In genomic region chr16:85577899-85578598, GRCh38 we compare ENCODE assay signal across 24 cellular contexts. TPM values are rescaled to one million over a fixed set of nuclear protein-coding genes. Genes with fewer than 3 reads are reported as not detected.
DNase-seq lines count a peak whose midpoint lies in the region; TF ChIP-seq lines count a peak whose summit lies in the region.
"Had no signal": no experiment of that assay in that cellular context is flagged by ENCODE, and none has a peak within 500 bp of the region (broad histone marks: within the 10 kb centered on the region; RNA-seq: fewer than 3 reads in every experiment).

No MANE protein-coding gene starts in this region.

- H3K9me3 ChIP-seq in A673 (ENCODE audit: low read depth, low read length, poor library complexity, severe bottlenecking) (no peaks in the 10 kb centered on the region), H9 (ENCODE audit: control insufficient read depth, low read depth, low read length) (no peaks in the 10 kb centered on the region)
- H3K9me3 ChIP-seq: body of pancreas, Peyer's patch, SJCRH30, uterus had no signal

- H3K4me3 Mint-ChIP-seq in H9 = peak overlapping the region in 1 of 2 experiments; percentile 62; a peak in 1 of 5 replicates
- H3K4me3 Mint-ChIP-seq in immature natural killer cell = peak overlapping the region in 1 of 5 donors; percentile 33
- H3K4me3 Mint-ChIP-seq: activated CD8-positive, alpha-beta T cell treated with anti-CD3 and anti-CD28 coated beads, Interleukin-2, amount 10 ng/mL, durations not matched to agents 7 days and 5 days; naive thymus-derived CD4-positive, alpha-beta T cell; stimulated activated naive B cell treated with anti-CD40 and anti-IgM and Interleukin-4, amounts not matched to agents 10 μg/mL and 1 μg/mL and 100 μg/mL, for 72 hours had no signal

- H3K4me1 ChIP-seq in A673 (ENCODE audit: insufficient read depth, low read length, poor library complexity, severe bottlenecking) (peaks cover 91% of the 10 kb centered on the region), H9 (ENCODE audit: insufficient read depth, low read length) (peaks cover 15% of the 10 kb centered on the region)

- H3K27me3 Mint-ChIP-seq in H9 (ENCODE audit: low read depth) (peaks cover 31% of the 10 kb centered on the region), immature natural killer cell (ENCODE audit: low read depth in 3 of 3) (peaks cover 0 to 15% (median 7%) of the 10 kb centered on the region in 3 donors)
- H3K27me3 Mint-ChIP-seq: naive thymus-derived CD4-positive, alpha-beta T cell; stimulated activated naive B cell treated with anti-CD40 and anti-IgM and Interleukin-4, amounts not matched to agents 10 μg/mL and 1 μg/mL and 100 μg/mL, for 72 hours had no signal

- H2AK5ac ChIP-seq in H9 (ENCODE audit: insufficient read length, low read length) = no peak overlapping the region

- no peak overlapping the region for H3K4me3 ChIP-seq in A673 (ENCODE audit: low read depth, low read length, poor library complexity, severe bottlenecking)
- H3K4me3 ChIP-seq: body of pancreas, Peyer's patch, SJCRH30, uterus had no signal

- peaks cover 2% of the 10 kb centered on the region; the same call in 1 of the 2 replicates for H3K79me2 ChIP-seq in H9 (ENCODE audit: insufficient read depth, low read length)

- H3T11ph ChIP-seq in H9 (ENCODE audit: low read length) = no peak overlapping the region

- H3K27ac ChIP-seq in A673 (ENCODE audit: low read depth, low read length, poor library complexity, severe bottlenecking) (peak overlapping the region; percentile 72), H9 (ENCODE audit: insufficient read length, low read depth, low read length) (no peak overlapping the region), RWPE1 (peak overlapping the region; percentile 3; the same call in 1 of the 2 replicates)
- H3K27ac ChIP-seq: Peyer's patch, SJCRH30, uterus had no signal

- H3K23me2 ChIP-seq in H9 (ENCODE audit: insufficient read length, low read depth, low read length, poor library complexity, severe bottlenecking) = no peaks in the 10 kb centered on the region

- DNase-seq in A673 (ENCODE audit: low spot score) = no peak
- DNase-seq in H9 = no peak
- no peak for DNase-seq in RWPE1 (ENCODE audit: low spot score)
- no peak for DNase-seq in immature natural killer cell
- no peak for DNase-seq in iPS-NIHi7 (ENCODE audit: extremely low spot score)
- no peak for DNase-seq in central memory CD4-positive, alpha-beta T cell
- no peak for DNase-seq in stimulated activated CD4-positive, alpha-beta T cell treated with anti-CD3 and anti-CD28 coated beads, Interleukin-15, amount 100 ng/mL, for 24 hours
- DNase-seq in activated CD4-positive, alpha-beta T cell treated with anti-CD3 and anti-CD28 coated beads for 48 hours = no peak
- DNase-seq: activated CD4-positive, CD25-positive, alpha-beta regulatory T cell treated with anti-CD3 and anti-CD28 coated beads, Interleukin-2, amount 50 U/mL, for 72 hours; activated CD8-positive, alpha-beta T cell treated with anti-CD3 and anti-CD28 coated beads, Interleukin-2, amount 10 ng/mL, durations not matched to agents 7 days and 5 days; activated gamma-delta T cell; activated T-cell treated with anti-CD3 and anti-CD28 coated beads, Interleukin-2, amount 50 U/mL, for 1 hour; body of pancreas; effector CD8-positive, alpha-beta T cell; foreskin fibroblast; naive thymus-derived CD4-positive, alpha-beta T cell; NCI-H187; NCI-H510A; Peyer's patch; retina; SJCRH30; stimulated activated CD4-positive, alpha-beta T cell treated with anti-CD3 and anti-CD28 coated beads, Interleukin-4, amount 100 ng/mL, for 24 hours; stimulated activated naive B cell treated with anti-CD40 and anti-IgM and Interleukin-4, amounts not matched to agents 10 μg/mL and 1 μg/mL and 100 μg/mL, for 72 hours; uterus had no signal

- H4K8ac ChIP-seq in H9 (replicated peaks; ENCODE audit: insufficient read length, low read depth, low read length) = no peak overlapping the region

- TF ChIP-seq CTCF in A673 (conservative IDR thresholded peaks at IDR 0.05; ENCODE audit: low read depth, low read length) = no peak
- no peak for TF ChIP-seq CTCF in H9 (conservative IDR thresholded peaks at IDR 0.05)
- TF ChIP-seq CTCF in RWPE1 (conservative IDR thresholded peaks at IDR 0.05; ENCODE audit: low read depth) = no peak

- H3K9me3 Mint-ChIP-seq in H9 (peaks cover 0 to 2% of the 10 kb centered on the region in 2 experiments; a peak in 2 of 5 replicates), immature natural killer cell (no peaks in the 10 kb centered on the region)
- H3K9me3 Mint-ChIP-seq: naive thymus-derived CD4-positive, alpha-beta T cell; stimulated activated naive B cell treated with anti-CD40 and anti-IgM and Interleukin-4, amounts not matched to agents 10 μg/mL and 1 μg/mL and 100 μg/mL, for 72 hours had no signal

- intact Hi-C loops in A673 (cut with micrococcal nuclease; ENCODE audit: unreplicated experiment) = no loop called here

- no peak overlapping the region for H4K5ac ChIP-seq in H9 (ENCODE audit: insufficient read length, low read depth, low read length)

- H3K4me1 Mint-ChIP-seq in H9 = peaks cover 86 to 95% of the 10 kb centered on the region in 2 experiments
- H3K4me1 Mint-ChIP-seq in immature natural killer cell = peaks cover 89% of the 10 kb centered on the region in 2 donors

- no peak overlapping the region for H2BK15ac ChIP-seq in H9 (ENCODE audit: low read depth, low read length)

- H3K14ac ChIP-seq in H9 (ENCODE audit: insufficient read depth, low read length) = no peak overlapping the region

- BruUV-seq in A673 (replicated peaks; lab: Mats Ljungman, UMichigan) = no TSS peak

- no CpG with 5 or more reads among the region's 20 CpGs for WGBS in H9 (ENCODE audit: extremely low coverage, insufficient read length, low lambda C conversion rate)

- H3K56ac ChIP-seq in H9 (ENCODE audit: insufficient read length, low read depth, low read length) = no peak overlapping the region

- H3K36me3 Mint-ChIP-seq in H9 (ENCODE audit: insufficient read depth in 1 of 3, low read depth in 3 of 3) (peaks cover 5 to 6% (median 6%) of the 10 kb centered on the region in 3 experiments; a peak in 6 of 7 replicates), immature natural killer cell (peaks cover 0 to 5% (median 0%) of the 10 kb centered on the region in 3 donors)

- no peak overlapping the region for H2BK5ac ChIP-seq in H9 (ENCODE audit: insufficient read length, low read length)

- H3K27me3 ChIP-seq in A673 (replicated peaks; ENCODE audit: insufficient read depth, low read depth, low read length, poor library complexity) = no peaks in the 10 kb centered on the region
- H3K27me3 ChIP-seq in H9 (ENCODE audit: insufficient read depth, low read length) = no peaks in the 10 kb centered on the region; the same call in 1 of the 2 replicates
- H3K27me3 ChIP-seq: body of pancreas, Peyer's patch, SJCRH30, uterus had no signal

- CTCF ChIA-PET in A673 (lab: Charles Lee) (no interaction called here), RWPE1 (lab: Yijun Ruan, JAX) (interaction anchor here (0.6 to 0.9 kb wide), 2 partner anchors 32 to 304 kb away, joined by 4 read pairs; no protein-coding TSS in a partner anchor)

- no peaks in the 10 kb centered on the region for H3K36me3 ChIP-seq in A673 (ENCODE audit: insufficient read depth, low read length, poor library complexity, severe bottlenecking)
- H3K36me3 ChIP-seq: Peyer's patch, SJCRH30, uterus had no signal

- H3K4ac ChIP-seq in H9 (ENCODE audit: low read depth, low read length) = no peak overlapping the region

- no peak overlapping the region for H3K18ac ChIP-seq in H9 (ENCODE audit: insufficient read length, low read depth, low read length)

- no peak overlapping the region for H3K9ac ChIP-seq in H9 (ENCODE audit: extremely low read depth, insufficient read length, low read length)

- H3K27ac Mint-ChIP-seq in H9 (peak overlapping the region; percentile 46 to 83 (median 53); a peak in 3 of 7 replicates), immature natural killer cell (peak overlapping the region in 5 of 6 donors; percentile 14 to 88 (median 73))
- H3K27ac Mint-ChIP-seq: activated CD8-positive, alpha-beta T cell treated with anti-CD3 and anti-CD28 coated beads, Interleukin-2, amount 10 ng/mL, durations not matched to agents 7 days and 5 days had no signal

- H2BK20ac ChIP-seq in H9 (ENCODE audit: low read depth, low read length, poor library complexity, severe bottlenecking) = no peak overlapping the region

- POLR2A ChIA-PET in A673 (lab: Charles Lee; ENCODE audit: low non-redundant PET) = no interaction called here
- POLR2A ChIA-PET in RWPE1 (lab: Yijun Ruan, JAX; ENCODE audit: low non-redundant PET) = no interaction called here

- no peak overlapping the region for H2AFZ ChIP-seq in H9 (ENCODE audit: low read length)

- H3K4me2 ChIP-seq in H9 (ENCODE audit: insufficient read depth, insufficient read length, low read length) = no peak overlapping the region

- no peak overlapping the region for H3K23ac ChIP-seq in H9 (ENCODE audit: insufficient read length, low read depth, low read length)

- no peak overlapping the region for H4K91ac ChIP-seq in H9 (ENCODE audit: insufficient read length, low read depth, low read length)

- no peak overlapping the region for H2BK12ac ChIP-seq in H9 (ENCODE audit: insufficient read length, low read depth, low read length)

- H2BK120ac ChIP-seq in H9 (ENCODE audit: low read depth, low read length, poor library complexity, severe bottlenecking) = no peak overlapping the region

- no peaks in the 10 kb centered on the region for H4K20me1 ChIP-seq in H9 (ENCODE audit: control insufficient read depth, insufficient read depth, insufficient read length)

- no peaks in the 10 kb centered on the region for H3K79me1 ChIP-seq in H9 (ENCODE audit: insufficient read depth, low read depth, low read length, poor library complexity, severe bottlenecking)

RNA-seq across cellular contexts. Expression of gene GSE1, which starts 35.1 kb away (rescaled TPM):
- total RNA-seq in A673 (2021) (64.2 and 72.4 TPM in 2 replicates), H9 (2021) (123 and 125 TPM in 2 replicates)
- 1 to 10 TPM in 2 of 3 donors, under 1 TPM in 1; 0.15 to 9.4 (median 2.9) TPM for polyA plus RNA-seq in immature natural killer cell
